Comparison of ENCODE assay signal across 11 cellular contexts in genomic region chr2:42925742-42926437, GRCh38.
DNase-seq lines count a peak whose midpoint lies in the region; ATAC-seq and TF ChIP-seq lines count a peak whose summit lies in the region.
"Had no signal": no experiment of that assay in that cellular context is flagged by ENCODE, and none has a peak within 500 bp of the region (broad histone marks: within the 10 kb centered on the region; RNA-seq: fewer than 3 reads in every experiment).

No MANE protein-coding gene starts in this region.

- intact Hi-C loops in mucosa of descending colon (cut with DNase I, micrococcal nuclease): no loop called here

- H3K36me3 ChIP-seq in endodermal cell (ENCODE audit: control insufficient read depth, insufficient read depth, low read length) (no peaks in the 10 kb centered on the region), mucosa of descending colon (ENCODE audit: low read depth) (no peaks in the 10 kb centered on the region)

- H3K27me3 ChIP-seq in endodermal cell (ENCODE audit: control insufficient read depth, insufficient read depth, low read length, poor library complexity, severe bottlenecking): no peaks in the 10 kb centered on the region

- TF ChIP-seq CTCF in endodermal cell (conservative IDR thresholded peaks at IDR 0.05) (no peak), mucosa of descending colon (IDR thresholded peaks at IDR 0.05) (no peak), type B pancreatic cell (conservative IDR thresholded peaks at IDR 0.05) (no peak)

- H3K27ac Mint-ChIP-seq in endodermal cell: peak overlapping the region; percentile 98
- peak overlapping the region; percentile 92 for H3K27ac Mint-ChIP-seq in type B pancreatic cell

- H3K9me3 Mint-ChIP-seq in endodermal cell: no peaks in the 10 kb centered on the region
- H3K9me3 Mint-ChIP-seq in type B pancreatic cell: no peaks in the 10 kb centered on the region

- H3K4me1 Mint-ChIP-seq in endodermal cell (peaks cover 81% of the 10 kb centered on the region), type B pancreatic cell (ENCODE audit: unreplicated experiment) (peaks cover 84% of the 10 kb centered on the region)

- no peaks in the 10 kb centered on the region for H3K9me3 ChIP-seq in endodermal cell (ENCODE audit: control insufficient read depth, low read length)
- H3K9me3 ChIP-seq in mucosa of descending colon: no peaks in the 10 kb centered on the region

- H3K9ac ChIP-seq in endodermal cell (ENCODE audit: extremely low read depth, low read length, poor library complexity, severe bottlenecking): no peak overlapping the region

- ATAC-seq in mucosa of descending colon (peak; percentile 5), GM21360 (IDR thresholded peaks at IDR 0.05; ENCODE audit: unreplicated experiment) (no peak), GM19467 (IDR thresholded peaks at IDR 0.05; ENCODE audit: unreplicated experiment) (no peak), HG02938 (IDR thresholded peaks at IDR 0.05; ENCODE audit: unreplicated experiment) (no peak)

- peak; percentile 25 for DNase-seq in DMS 273 (lab: John Stamatoyannopoulos, UW; ENCODE audit: unreplicated experiment)
- DNase-seq in DMS 273 treated with DMSO at 0.1 percent for 48 hours (lab: John Stamatoyannopoulos, UW): no peak
- DNase-seq in endodermal cell: no peak
- peak in 1 of 3 donors; percentile 64 for DNase-seq in mucosa of descending colon
- no peak for DNase-seq in type B pancreatic cell (ENCODE audit: extremely low spot score, unreplicated experiment)
- DNase-seq: activated gamma-delta T cell; stimulated activated CD8-positive, alpha-beta memory T cell treated with anti-CD3 and anti-CD28 coated beads, Interleukin-4, amount 100 ng/mL, for 48 hours had no signal

- H3K4me1 ChIP-seq in endodermal cell (ENCODE audit: control insufficient read depth, insufficient read depth, low read length) (peaks cover 65% of the 10 kb centered on the region), mucosa of descending colon (ENCODE audit: low read depth) (peaks cover 78% of the 10 kb centered on the region)

- peak overlapping the region; percentile 30 for H3K4me3 Mint-ChIP-seq in endodermal cell
- peak overlapping the region; percentile 80 for H3K4me3 Mint-ChIP-seq in type B pancreatic cell

- H3K27ac ChIP-seq in endodermal cell (ENCODE audit: low read depth, low read length): peak overlapping the region; percentile 80
- H3K27ac ChIP-seq: 22Rv1 had no signal

- WGBS in endodermal cell (ENCODE audit: insufficient coverage in 1 of 2, insufficient read length in 1 of 2), 2 experiments: 81 to 84% methylated on average over 9 to 12 of the region's 12 CpGs

- H3K36me3 Mint-ChIP-seq in endodermal cell (ENCODE audit: low read depth) (no peaks in the 10 kb centered on the region), type B pancreatic cell (peaks cover 6% of the 10 kb centered on the region)

- no peaks in the 10 kb centered on the region for H3K27me3 Mint-ChIP-seq in endodermal cell (ENCODE audit: insufficient read depth)
- H3K27me3 Mint-ChIP-seq in type B pancreatic cell: no peaks in the 10 kb centered on the region

- H3K4me3 ChIP-seq in endodermal cell (ENCODE audit: low read length) (no peak overlapping the region), mucosa of descending colon (no peak overlapping the region)
